In the genomic region with DNA sequence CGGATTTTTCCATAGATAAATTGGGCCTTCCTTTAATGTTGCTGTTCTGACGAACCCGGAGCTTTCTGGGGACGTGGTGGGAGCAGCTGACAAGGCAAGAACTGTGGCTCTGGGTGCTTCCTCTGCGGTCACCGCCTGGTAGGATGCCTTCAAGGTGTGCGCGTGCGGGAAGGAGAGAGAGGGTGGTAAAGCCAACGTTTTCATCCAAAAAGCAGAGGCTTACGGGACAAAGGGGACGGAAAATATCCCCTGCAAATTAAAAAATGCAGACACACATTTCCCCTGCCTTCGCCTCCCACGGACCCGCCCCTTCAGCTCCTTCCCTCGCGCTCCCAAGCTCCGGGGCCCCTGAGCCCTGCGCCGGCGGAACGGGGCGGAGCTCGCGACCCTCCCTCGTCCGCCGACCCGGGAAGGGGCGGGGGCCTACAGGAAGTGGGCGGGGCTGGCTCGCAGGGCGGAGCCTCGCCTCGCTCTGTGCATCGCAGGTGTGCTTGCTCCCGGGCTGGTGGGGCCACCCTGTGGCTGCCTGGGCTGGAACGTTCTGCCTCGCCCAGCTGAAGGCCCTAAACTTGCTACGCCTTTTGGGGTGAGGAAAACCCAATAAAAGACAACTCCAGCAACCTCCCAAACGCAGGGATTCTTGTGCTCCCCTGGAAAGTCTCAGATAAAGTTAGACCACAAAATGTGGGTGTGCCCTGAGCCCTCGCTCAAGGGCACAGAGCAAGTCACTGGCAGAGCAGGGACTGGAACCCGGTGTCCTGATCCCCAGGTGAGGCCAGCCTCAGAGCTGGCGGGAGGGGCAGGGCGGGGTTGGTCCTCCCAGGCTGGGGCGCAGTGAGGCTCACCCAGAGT, we compare ENCODE assay signal across 8 cellular contexts. TPM values are rescaled to one million over a fixed set of nuclear protein-coding genes. Genes with fewer than 3 reads are reported as not detected.
DNase-seq lines count a peak whose midpoint lies in the region; ATAC-seq and TF ChIP-seq lines count a peak whose summit lies in the region.

No MANE protein-coding gene starts in this region.

- DNase-seq in SKM-1 treated with dmso at 0.1 percent for 144 hours (lab: John Stamatoyannopoulos, UW; ENCODE audit: unreplicated experiment) (peak; percentile 7), SKM-1 (lab: John Stamatoyannopoulos, UW; ENCODE audit: unreplicated experiment) (no peak), SK-N-DZ (ENCODE audit: low spot score) (peak; percentile 75), HFFc6 (no peak)
- peak; percentile 78 for DNase-seq in activated naive CD8-positive, alpha-beta T cell treated with anti-CD3 and anti-CD28 coated beads for 36 hours
- peak; percentile 56 to 67 (median 66) for DNase-seq in stimulated activated CD4-positive, alpha-beta T cell treated with anti-CD3 and anti-CD28 coated beads, Interleukin-12 subunit alpha, Interleukin-12 subunit beta, amount 100 ng/mL, for 48 hours (ENCODE audit: low read depth in 2 of 3, low spot score in 1 of 3)

- TF ChIP-seq CTCF in HFFc6 (IDR thresholded peaks at IDR 0.05): no peak

- no peaks in the 10 kb centered on the region for H3K9me3 Mint-ChIP-seq in activated naive CD8-positive, alpha-beta T cell treated with anti-CD3 and anti-CD28 coated beads for 36 hours
- H3K9me3 Mint-ChIP-seq in HFFc6: no peaks in the 10 kb centered on the region

- peak overlapping the region; percentile 71 for H3K4me3 Mint-ChIP-seq in activated naive CD8-positive, alpha-beta T cell treated with anti-CD3 and anti-CD28 coated beads for 36 hours
- no peak overlapping the region; the same call in 1 of the 2 replicates for H3K4me3 Mint-ChIP-seq in HFFc6

- H3K27ac Mint-ChIP-seq in activated naive CD8-positive, alpha-beta T cell treated with anti-CD3 and anti-CD28 coated beads for 36 hours: peak overlapping the region; percentile 42
- no peak overlapping the region for H3K27ac Mint-ChIP-seq in HFFc6

- peak overlapping the region; percentile 47 for H3K4me3 ChIP-seq in iPS-18c (ENCODE audit: insufficient read depth, low read depth, low read length)

- H3K27me3 Mint-ChIP-seq in activated naive CD8-positive, alpha-beta T cell treated with anti-CD3 and anti-CD28 coated beads for 36 hours: no peaks in the 10 kb centered on the region
- H3K27me3 Mint-ChIP-seq in HFFc6 (ENCODE audit: insufficient read depth): peaks cover 1% of the 10 kb centered on the region

- peak; percentile 60 for ATAC-seq in HG03460 (IDR thresholded peaks at IDR 0.05; ENCODE audit: unreplicated experiment)

- no peaks in the 10 kb centered on the region for H3K9me3 ChIP-seq in iPS-18c (ENCODE audit: control insufficient read depth, insufficient read depth, low read length)

- H3K4me1 Mint-ChIP-seq in activated naive CD8-positive, alpha-beta T cell treated with anti-CD3 and anti-CD28 coated beads for 36 hours: peaks cover 14% of the 10 kb centered on the region
- H3K4me1 Mint-ChIP-seq in HFFc6 (ENCODE audit: low read depth): peaks cover 25% of the 10 kb centered on the region

- no peaks in the 10 kb centered on the region for H3K36me3 Mint-ChIP-seq in activated naive CD8-positive, alpha-beta T cell treated with anti-CD3 and anti-CD28 coated beads for 36 hours
- no peaks in the 10 kb centered on the region for H3K36me3 Mint-ChIP-seq in HFFc6 (ENCODE audit: low read depth)

RNA-seq across cellular contexts. Expression of a gene that starts 25.4 kb away (rescaled TPM):
- polyA plus RNA-seq in SK-N-DZ (2014; cell fraction: cytosol; rRNA removed): 8.2 and 10.1 TPM in 2 replicates
- 8.7 and 8.8 TPM in 2 replicates for polyA plus RNA-seq in SK-N-DZ (2014; cell fraction: nucleus; rRNA removed)
- total RNA-seq in activated naive CD8-positive, alpha-beta T cell treated with anti-CD3 and anti-CD28 coated beads for 36 hours: 1 to 10 TPM; 5.6 to 6.8 TPM
- total RNA-seq in HFFc6 (2021; fragmentation: NEBNext Ultra II Directional; extraction: Animal tissue kit (Norgen Biotek cat#: 25700)): 10 to 100 TPM; 11.4 to 17.4 (median 13.0) TPM

Comparison
In these comparisons a context has a peak if more than half of its experiments do, and no peak if none do; other contexts are left out.
1. DNase-seq: peak in SKM-1 treated with dmso at 0.1 percent for 144 hours (single experiment), SK-N-DZ (single experiment), activated naive CD8-positive, alpha-beta T cell treated with anti-CD3 and anti-CD28 coated beads for 36 hours (single experiment) and stimulated activated CD4-positive, alpha-beta T cell treated with anti-CD3 and anti-CD28 coated beads, Interleukin-12 subunit alpha, Interleukin-12 subunit beta, amount 100 ng/mL, for 48 hours (3 of 3); none in SKM-1 (single experiment) and HFFc6 (single experiment).